ENCODE assay signal across 9 cellular contexts in genomic region chr2:177551989-177552413, GRCh38.
DNase-seq lines count a peak whose midpoint lies in the region; ATAC-seq and TF ChIP-seq lines count a peak whose summit lies in the region.
"Had no signal": no experiment of that assay in that cellular context is flagged by ENCODE, and none has a peak within 500 bp of the region (broad histone marks: within the 10 kb centered on the region; RNA-seq: fewer than 3 reads in every experiment).

No MANE protein-coding gene starts in this region.

- no peaks in the 10 kb centered on the region for H3K79me2 ChIP-seq in HCT116 (ENCODE audit: insufficient read depth, low read length)

- TF ChIP-seq POLR2A in HCT116 (IDR thresholded peaks at IDR 0.05; ENCODE audit: borderline replicate concordance, extremely low read depth, insufficient read depth, insufficient read length) = no peak

- POLR2A ChIA-PET in AG04450 (lab: Yijun Ruan, JAX) (no interaction called here), HCT116 (lab: Charles Lee) (no interaction called here)

- RAD21 ChIA-PET in HCT116 (lab: Charles Lee; ENCODE audit: low non-redundant PET in 1 of 2, low total read pairs in 2 of 2, uncharacterized antibody in 2 of 2, unreplicated experiment in 2 of 2) = no interaction called here

- no TSS peak for BruUV-seq in HCT116 (replicated peaks; lab: Mats Ljungman, UMichigan)

- no peaks in the 10 kb centered on the region for H4K20me1 ChIP-seq in HCT116 (ENCODE audit: insufficient read depth)

- H2AFZ ChIP-seq in HCT116 (ENCODE audit: low read depth, low read length, poor library complexity, severe bottlenecking) = no peak overlapping the region

- no peaks in the 10 kb centered on the region for H3K36me3 Mint-ChIP-seq in activated T-helper 2 cell treated with anti-CD3 and anti-CD28 coated beads, Interferon-gamma antibody, Interleukin-2, Interleukin-4, amounts not matched to agents 10 μg/mL and 5 μg/mL and 100 μg/mL, durations not matched to agents 14 hours and 24 hours and 36 hours (ENCODE audit: low read depth)

- no peaks in the 10 kb centered on the region for H3K9me3 Mint-ChIP-seq in activated T-helper 2 cell treated with anti-CD3 and anti-CD28 coated beads, Interferon-gamma antibody, Interleukin-2, Interleukin-4, amounts not matched to agents 10 μg/mL and 5 μg/mL and 100 μg/mL, durations not matched to agents 14 hours and 24 hours and 36 hours

- H3K4me3 ChIP-seq in AG04450 (ENCODE audit: low read depth, low read length) = peak overlapping the region; percentile 94
- H3K4me3 ChIP-seq in HCT116 (replicated peaks in 1 of 2; ENCODE audit: low read depth in 1 of 2, low read length in 2 of 2) = peak overlapping the region; percentile 71 to 72
- peak overlapping the region; percentile 98 for H3K4me3 ChIP-seq in retinal pigment epithelial cell (ENCODE audit: low read length)

- peak overlapping the region; percentile 91 for H3K4me3 Mint-ChIP-seq in activated T-helper 2 cell treated with anti-CD3 and anti-CD28 coated beads, Interferon-gamma antibody, Interleukin-2, Interleukin-4, amounts not matched to agents 10 μg/mL and 5 μg/mL and 100 μg/mL, durations not matched to agents 14 hours and 24 hours and 36 hours (ENCODE audit: low read depth)

- no peak for TF ChIP-seq RAD21 in HCT116 (IDR thresholded peaks at IDR 0.05; ENCODE audit: low read depth)

- peak overlapping the region; percentile 93 for H3K4me2 ChIP-seq in HCT116 (ENCODE audit: low read length)

- H3K27ac Mint-ChIP-seq in activated T-helper 2 cell treated with anti-CD3 and anti-CD28 coated beads, Interferon-gamma antibody, Interleukin-2, Interleukin-4, amounts not matched to agents 10 μg/mL and 5 μg/mL and 100 μg/mL, durations not matched to agents 14 hours and 24 hours and 36 hours = peak overlapping the region; percentile 97

- no peak overlapping the region for H3K9ac ChIP-seq in HCT116 (ENCODE audit: low read length)

- no peak for DNase-seq in AG04450 (ENCODE audit: low read depth, low spot score)
- DNase-seq in HCT116 (ENCODE audit: low read depth, low spot score) = no peak
- DNase-seq in activated T-helper 2 cell treated with anti-CD3 and anti-CD28 coated beads, Interferon-gamma antibody, Interleukin-2, Interleukin-4, amounts not matched to agents 10 μg/mL and 5 μg/mL and 100 μg/mL, durations not matched to agents 14 hours and 24 hours and 36 hours (ENCODE audit: low spot score) = no peak
- peak; percentile 63 for DNase-seq in left ventricle myocardium superior
- no peak for DNase-seq in retinal pigment epithelial cell (ENCODE audit: low read depth)
- no peak for DNase-seq in T-helper 9 cell

- TF ChIP-seq CTCF in AG04450 (IDR thresholded peaks at IDR 0.05; ENCODE audit: low read depth, low read length) (no peak), HCT116 (IDR thresholded peaks at IDR 0.05 in 2 of 3, conservative IDR thresholded peaks at IDR 0.05 in 1 of 3; ENCODE audit: borderline replicate concordance in 1 of 3, insufficient read depth in 1 of 3, low read depth in 2 of 3, low read length in 2 of 3) (no peak), retinal pigment epithelial cell (conservative IDR thresholded peaks at IDR 0.05; ENCODE audit: low read depth, low read length) (no peak)

- H3K36me3 ChIP-seq in HCT116 (ENCODE audit: control insufficient read depth in 1 of 2, insufficient read depth in 2 of 2, low read length in 2 of 2) = no peaks in the 10 kb centered on the region
- H3K36me3 ChIP-seq: HAP-1 had no signal

- no peak for ATAC-seq in HCT116
- no peak for ATAC-seq in left ventricle myocardium superior
- ATAC-seq in GM21576 (IDR thresholded peaks at IDR 0.05; ENCODE audit: unreplicated experiment) = no peak
- no peak for ATAC-seq in GM21360 (IDR thresholded peaks at IDR 0.05; ENCODE audit: unreplicated experiment)

- CTCF ChIA-PET in AG04450 (lab: Charles Lee) = interaction anchor here (0.8 to 1.5 kb wide), 4 partner anchors 51 to 211 kb away, joined by 3 to 5 read pairs (median 4); no protein-coding TSS in a partner anchor
- CTCF ChIA-PET in HCT116 (lab: Charles Lee) = no interaction called here

- no peaks in the 10 kb centered on the region for H3K27me3 ChIP-seq in AG04450 (ENCODE audit: control insufficient read depth, insufficient read depth, low read length)
- H3K27me3 ChIP-seq in HCT116 (ENCODE audit: insufficient read depth, low read length) = no peaks in the 10 kb centered on the region

- H3K4me1 ChIP-seq in HCT116 (ENCODE audit: control insufficient read depth in 1 of 2, insufficient read depth in 2 of 2, low read length in 2 of 2) = peaks cover 0 to 16% of the 10 kb centered on the region in 2 experiments; a peak in 2 of 4 replicates

- no peaks in the 10 kb centered on the region for H3K27me3 Mint-ChIP-seq in activated T-helper 2 cell treated with anti-CD3 and anti-CD28 coated beads, Interferon-gamma antibody, Interleukin-2, Interleukin-4, amounts not matched to agents 10 μg/mL and 5 μg/mL and 100 μg/mL, durations not matched to agents 14 hours and 24 hours and 36 hours (ENCODE audit: low read depth)

- intact Hi-C loops in HCT116 (cut with micrococcal nuclease) = no loop called here
- intact Hi-C loops in activated T-helper 2 cell treated with anti-CD3 and anti-CD28 coated beads, Interferon-gamma antibody, Interleukin-2, Interleukin-4, amounts not matched to agents 10 μg/mL and 5 μg/mL and 100 μg/mL, durations not matched to agents 14 hours and 24 hours and 36 hours (cut with micrococcal nuclease) = loop anchor here (2.0 to 5.0 kb wide), 2 partner anchors 159 to 215 kb away; partner anchors contain the start of gene AGPS
- intact Hi-C loops in left ventricle myocardium superior (cut with micrococcal nuclease) = no loop called here

- H3K9me3 ChIP-seq in AG04450 (ENCODE audit: control insufficient read depth, insufficient read depth, low read length) (no peaks in the 10 kb centered on the region), HCT116 (ENCODE audit: control insufficient read depth in 1 of 2, insufficient read depth in 1 of 2, low read depth in 1 of 2, low read length in 2 of 2) (no peaks in the 10 kb centered on the region)

- H3K4me1 Mint-ChIP-seq in activated T-helper 2 cell treated with anti-CD3 and anti-CD28 coated beads, Interferon-gamma antibody, Interleukin-2, Interleukin-4, amounts not matched to agents 10 μg/mL and 5 μg/mL and 100 μg/mL, durations not matched to agents 14 hours and 24 hours and 36 hours (ENCODE audit: low read depth) = peaks cover 18% of the 10 kb centered on the region

- H3K27ac ChIP-seq in AG04450 (ENCODE audit: low read depth, low read length) (no peak overlapping the region), HCT116 (ENCODE audit: low read depth, low read length) (peak overlapping the region; percentile 77; the same call in 1 of the 2 replicates)

- H3K9me2 ChIP-seq in HCT116 (ENCODE audit: insufficient read depth) = no peaks in the 10 kb centered on the region

TF ChIP-seq in HCT116, 20 proteins besides CTCF, POLR2A, EP300 and RAD21 (continues in another document):
- TF ChIP-seq ELF1 (IDR thresholded peaks at IDR 0.05; ENCODE audit: borderline replicate concordance, low read depth) (no peak), ZNF274 (IDR thresholded peaks at IDR 0.05; ENCODE audit: low read depth, low read length) (no peak), MAX (IDR thresholded peaks at IDR 0.05) (no peak), SP1 (IDR thresholded peaks at IDR 0.05; ENCODE audit: low read depth) (no peak), ZFX (IDR thresholded peaks at IDR 0.05) (no peak), CBX3 (IDR thresholded peaks at IDR 0.05; ENCODE audit: low read depth) (no peak), SRF (IDR thresholded peaks at IDR 0.05; ENCODE audit: low read depth) (no peak), JUND (IDR thresholded peaks at IDR 0.05) (no peak), EGR1 (IDR thresholded peaks at IDR 0.05; ENCODE audit: low read depth) (no peak)
- TF ChIP-seq, protein P1, sequence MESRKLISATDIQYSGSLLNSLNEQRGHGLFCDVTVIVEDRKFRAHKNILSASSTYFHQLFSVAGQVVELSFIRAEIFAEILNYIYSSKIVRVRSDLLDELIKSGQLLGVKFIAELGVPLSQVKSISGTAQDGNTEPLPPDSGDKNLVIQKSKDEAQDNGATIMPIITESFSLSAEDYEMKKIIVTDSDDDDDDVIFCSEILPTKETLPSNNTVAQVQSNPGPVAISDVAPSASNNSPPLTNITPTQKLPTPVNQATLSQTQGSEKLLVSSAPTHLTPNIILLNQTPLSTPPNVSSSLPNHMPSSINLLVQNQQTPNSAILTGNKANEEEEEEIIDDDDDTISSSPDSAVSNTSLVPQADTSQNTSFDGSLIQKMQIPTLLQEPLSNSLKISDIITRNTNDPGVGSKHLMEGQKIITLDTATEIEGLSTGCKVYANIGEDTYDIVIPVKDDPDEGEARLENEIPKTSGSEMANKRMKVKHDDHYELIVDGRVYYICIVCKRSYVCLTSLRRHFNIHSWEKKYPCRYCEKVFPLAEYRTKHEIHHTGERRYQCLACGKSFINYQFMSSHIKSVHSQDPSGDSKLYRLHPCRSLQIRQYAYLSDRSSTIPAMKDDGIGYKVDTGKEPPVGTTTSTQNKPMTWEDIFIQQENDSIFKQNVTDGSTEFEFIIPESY (IDR thresholded peaks at IDR 0.05; ENCODE audit: extremely low read depth, insufficient replicate concordance, low read length) = no peak
